Comparison of ENCODE assay signal across 21 cellular contexts in the genomic region with DNA sequence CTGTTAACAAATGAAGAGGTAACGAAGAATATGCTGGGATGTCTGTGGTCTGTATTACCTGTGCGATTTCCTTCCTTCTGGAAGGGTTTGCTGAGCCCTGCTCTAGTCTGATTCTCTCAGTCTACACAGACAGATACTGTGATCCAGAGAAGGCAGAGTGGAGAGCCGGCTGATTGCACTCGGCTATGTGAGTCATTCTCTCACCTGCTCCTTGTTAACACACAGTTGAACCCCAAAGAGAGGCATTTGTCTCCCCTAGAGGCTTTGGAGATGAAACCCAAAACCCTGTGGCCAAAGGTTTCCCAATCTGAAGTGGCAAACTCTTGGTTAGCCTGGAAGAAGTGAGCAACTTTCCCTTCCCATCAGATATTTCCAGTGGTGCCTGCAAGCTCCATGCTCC.
"Had no signal": no experiment of that assay in that cellular context is flagged by ENCODE, and none has a peak within 500 bp of the region (broad histone marks: within the 10 kb centered on the region; RNA-seq: fewer than 3 reads in every experiment).

No MANE protein-coding gene starts in this region.

- H3K4me1 Mint-ChIP-seq: activated T-helper 17 cell treated with anti-CD3 and anti-CD28 coated beads, Interleukin-2, amount 50 U/mL, for 72 hours; naive thymus-derived CD4-positive, alpha-beta T cell; T-cell had no signal

- H3K36me3 Mint-ChIP-seq: activated naive CD4-positive, alpha-beta T cell treated with anti-CD3 and anti-CD28 coated beads, Interleukin-2, amount 50 U/mL, for 72 hours; naive thymus-derived CD4-positive, alpha-beta T cell; neural progenitor cell; T-cell had no signal

- H3K4me1 ChIP-seq: adrenal gland, ascending aorta, colonic mucosa, neural progenitor cell, upper lobe of right lung had no signal

- H3K27me3 Mint-ChIP-seq: activated T-helper 17 cell treated with anti-CD3 and anti-CD28 coated beads, Interleukin-2, amount 50 U/mL, for 72 hours had no signal

- H3K27me3 ChIP-seq: ascending aorta, colonic mucosa, neural progenitor cell, upper lobe of right lung had no signal

- H3K4me3 Mint-ChIP-seq: activated T-cell treated with anti-CD3 and anti-CD28 coated beads, Interleukin-2, amount 50 U/mL, for 24 hours; activated T-helper 17 cell treated with anti-CD3 and anti-CD28 coated beads, Interleukin-2, amount 50 U/mL, for 72 hours; naive thymus-derived CD4-positive, alpha-beta T cell; neural progenitor cell; T-cell; T-helper 2 cell treated with Interferon-gamma antibody and Interleukin-4, amounts not matched to agents 5 μg/mL and 100 μg/mL, for 36 hours had no signal

- H3K9ac ChIP-seq: neural progenitor cell had no signal

- H3K9me3 Mint-ChIP-seq: activated naive CD4-positive, alpha-beta T cell treated with anti-CD3 and anti-CD28 coated beads, Interleukin-2, amount 50 U/mL, for 72 hours; activated T-cell treated with anti-CD3 and anti-CD28 coated beads, Interleukin-2, amount 50 U/mL, for 24 hours; activated T-helper 17 cell treated with anti-CD3 and anti-CD28 coated beads, Interleukin-2, amount 50 U/mL, for 72 hours; naive thymus-derived CD4-positive, alpha-beta T cell; neural progenitor cell; T-cell; T-helper 2 cell treated with Interferon-gamma antibody and Interleukin-4, amounts not matched to agents 5 μg/mL and 100 μg/mL, for 36 hours had no signal

- H3K27ac ChIP-seq: adrenal gland, ascending aorta, colonic mucosa, epithelial cell of prostate, neural progenitor cell, upper lobe of right lung had no signal

- H3K36me3 ChIP-seq: adrenal gland, ascending aorta, colonic mucosa, neural progenitor cell, upper lobe of right lung had no signal

- H3K4me3 ChIP-seq: adrenal gland, ascending aorta, colonic mucosa, neural progenitor cell, upper lobe of right lung had no signal

- H3K9me3 ChIP-seq: adrenal gland, ascending aorta, colonic mucosa, upper lobe of right lung had no signal

- H3K27ac Mint-ChIP-seq: activated naive CD4-positive, alpha-beta T cell treated with anti-CD3 and anti-CD28 coated beads, Interleukin-2, amount 50 U/mL, for 72 hours; activated T-cell treated with anti-CD3 and anti-CD28 coated beads, Interleukin-2, amount 50 U/mL, for 24 hours; activated T-helper 17 cell treated with anti-CD3 and anti-CD28 coated beads, Interleukin-2, amount 50 U/mL, for 72 hours; naive thymus-derived CD4-positive, alpha-beta T cell; neural progenitor cell; T-cell; T-helper 2 cell treated with Interferon-gamma antibody and Interleukin-4, amounts not matched to agents 5 μg/mL and 100 μg/mL, for 36 hours had no signal

- DNase-seq: activated CD4-positive, alpha-beta T cell treated with anti-CD3 and anti-CD28 coated beads, Interleukin-2, amount 50 U/mL, for 4 hours; activated CD8-positive, alpha-beta memory T cell treated with anti-CD3 and anti-CD28 coated beads for 24 hours; activated CD8-positive, alpha-beta memory T cell treated with anti-CD3 and anti-CD28 coated beads, Interleukin-2, amount 50 U/mL, for 4 hours; activated T-cell treated with anti-CD3 and anti-CD28 coated beads, Interleukin-2, amount 50 U/mL, for 24 hours; adrenal gland; colonic mucosa; left cardiac atrium; mesendoderm; naive thymus-derived CD4-positive, alpha-beta T cell; posterior cingulate gyrus; retina; stimulated activated CD4-positive, alpha-beta T cell treated with anti-CD3 and anti-CD28 coated beads, Interleukin-4, amount 100 ng/mL, for 4 hours; stimulated activated naive CD8-positive, alpha-beta T cell treated with anti-CD3 and anti-CD28 coated beads, Interleukin-15, Interleukin-2, amounts not matched to agents 100 U/mL and 50 U/mL, for 24 hours; T-cell; upper lobe of right lung had no signal
